32 cellular contexts compared by ENCODE assay signal in genomic region chr10:66819691-66820090, GRCh38.
"Had no signal": no experiment of that assay in that cellular context is flagged by ENCODE, and none has a peak within 500 bp of the region (broad histone marks: within the 10 kb centered on the region; RNA-seq: fewer than 3 reads in every experiment).

No MANE protein-coding gene starts in this region.

- H3K4me3 ChIP-seq: adrenal gland, body of pancreas, breast epithelium, MG63, PC-9 had no signal

- H3K9me3 Mint-ChIP-seq: activated CD4-positive, alpha-beta T cell treated with anti-CD3 and anti-CD28 coated beads, Interleukin-2, amount 10 ng/mL, durations not matched to agents 24 days and 14 days; activated CD8-positive, alpha-beta T cell treated with anti-CD3 and anti-CD28 coated beads for 36 hours; activated naive CD4-positive, alpha-beta T cell treated with anti-CD3 and anti-CD28 coated beads for 36 hours; activated T-cell treated with anti-CD3 and anti-CD28 coated beads, Interleukin-2, amount 50 U/mL, for 24 hours; activated T-helper 1 cell treated with anti-CD3 and anti-CD28 coated beads, Interleukin-12 subunit alpha, Interleukin-12 subunit beta, Interleukin-2, Interleukin-4 antibody, amounts not matched to agents 30 ng/mL and 10 ng/mL and 1 ng/mL, durations not matched to agents 14 hours and 24 hours and 36 hours had no signal

- H3K4me1 ChIP-seq: adrenal gland, breast epithelium had no signal

- H3K27ac ChIP-seq: adrenal gland, body of pancreas, breast epithelium, PC-9, RWPE1, WERI-Rb-1 had no signal

- H3K27me3 Mint-ChIP-seq: activated CD4-positive, alpha-beta T cell treated with anti-CD3 and anti-CD28 coated beads, Interleukin-2, amount 10 ng/mL, durations not matched to agents 24 days and 14 days; activated CD8-positive, alpha-beta T cell treated with anti-CD3 and anti-CD28 coated beads for 36 hours; activated T-cell treated with anti-CD3 and anti-CD28 coated beads, Interleukin-2, amount 50 U/mL, for 24 hours had no signal

- H3K36me3 Mint-ChIP-seq: activated naive CD4-positive, alpha-beta T cell treated with anti-CD3 and anti-CD28 coated beads, Interleukin-2, amount 50 U/mL, for 72 hours had no signal

- ATAC-seq: activated CD8-positive, alpha-beta T cell treated with anti-CD3 and anti-CD28 coated beads for 36 hours; activated naive CD4-positive, alpha-beta T cell treated with anti-CD3 and anti-CD28 coated beads, Interleukin-2, amount 50 U/mL, for 72 hours; body of pancreas; Right ventricle myocardium inferior had no signal

- DNase-seq: activated CD4-positive, alpha-beta T cell treated with anti-CD3 and anti-CD28 coated beads, Interleukin-2, amount 10 ng/mL, durations not matched to agents 24 days and 14 days; activated CD4-positive, alpha-beta T cell treated with anti-CD3 and anti-CD28 coated beads, Interleukin-2, amount 50 U/mL, for 4 hours; activated CD4-positive, CD25-positive, alpha-beta regulatory T cell; activated CD8-positive, alpha-beta T cell treated with anti-CD3 and anti-CD28 coated beads for 36 hours; activated gamma-delta T cell treated with Interleukin-2 at 50 U/mL for 16 hours; activated naive CD4-positive, alpha-beta T cell treated with anti-CD3 and anti-CD28 coated beads for 36 hours; activated T-cell treated with anti-CD3 and anti-CD28 coated beads, Interleukin-2, amount 50 U/mL, for 24 hours; adrenal gland; body of pancreas; cerebellar nuclear complex; KBM-7; MG63; NCI-H1048; NCI-H1105 treated with DMSO at 0.1 percent for 48 hours; NCI-H1436; NCI-H1694; NCI-H1930; NCI-H2081 treated with DMSO at 0.1 percent for 48 hours; NCI-H226; NCI-H446 treated with DMSO at 0.1 percent for 48 hours; NCI-H524; NCI-H69; NK-92 treated with Interleukin-12 subunit alpha and Interleukin-12 subunit beta, amount 100 ng/mL, for 24 hours; PC-9; SIG-M5; T1000; WERI-Rb-1 had no signal

- H3K27me3 ChIP-seq: adrenal gland, body of pancreas, breast epithelium, MG63 had no signal

- H3K36me3 ChIP-seq: adrenal gland, breast epithelium, MG63, WERI-Rb-1 had no signal

- H3K4me1 Mint-ChIP-seq: activated CD4-positive, alpha-beta T cell treated with anti-CD3 and anti-CD28 coated beads, Interleukin-2, amount 10 ng/mL, durations not matched to agents 24 days and 14 days had no signal

- H3K9me3 ChIP-seq: adrenal gland, body of pancreas, breast epithelium, MG63 had no signal

- H2AFZ ChIP-seq: PC-9 had no signal

- H3K4me3 Mint-ChIP-seq: activated CD4-positive, alpha-beta T cell treated with anti-CD3 and anti-CD28 coated beads, Interleukin-2, amount 10 ng/mL, durations not matched to agents 24 days and 14 days; activated CD8-positive, alpha-beta T cell treated with anti-CD3 and anti-CD28 coated beads for 36 hours; activated naive CD4-positive, alpha-beta T cell treated with anti-CD3 and anti-CD28 coated beads for 36 hours; activated T-cell treated with anti-CD3 and anti-CD28 coated beads, Interleukin-2, amount 50 U/mL, for 24 hours; activated T-helper 1 cell treated with anti-CD3 and anti-CD28 coated beads, Interleukin-12 subunit alpha, Interleukin-12 subunit beta, Interleukin-2, Interleukin-4 antibody, amounts not matched to agents 30 ng/mL and 10 ng/mL and 1 ng/mL, durations not matched to agents 14 hours and 24 hours and 36 hours had no signal

- H3K4me2 ChIP-seq: PC-9 had no signal
